In genomic region chr10:22325948-22326702, GRCh38 we compare ENCODE assay signal across 8 cellular contexts. TPM values are rescaled to one million over a fixed set of nuclear protein-coding genes. Genes with fewer than 3 reads are reported as not detected.
A peak's percentile ranks its signal among the peaks of the same experiment; 100 is the strongest.
DNase-seq lines count a peak whose midpoint lies in the region; ATAC-seq, FAIRE-seq and TF ChIP-seq lines count a peak whose summit lies in the region.

No MANE protein-coding gene starts in this region.

- H3K4me2 ChIP-seq in K562 (ENCODE audit: insufficient read depth, low read length) (peak overlapping the region; percentile 50), mesendoderm (ENCODE audit: low read length) (peak overlapping the region; percentile 53)

- no TSS peak for BruUV-seq in K562 (replicated peaks; lab: Mats Ljungman, UMichigan)

- H3K9me3 ChIP-seq in heart right ventricle: no peaks in the 10 kb centered on the region
- H3K9me3 ChIP-seq in K562 (replicated peaks; ENCODE audit: control insufficient read depth, insufficient read depth, low read depth, low read length): no peaks in the 10 kb centered on the region
- H3K9me3 ChIP-seq in aorta (ENCODE audit: control insufficient read depth, low read length): no peaks in the 10 kb centered on the region

- H3K79me1 ChIP-seq in mesendoderm (ENCODE audit: low read length): no peaks in the 10 kb centered on the region

- peak in 1 of 9 donors; percentile 9 for TF ChIP-seq CTCF in heart right ventricle (IDR thresholded peaks at IDR 0.05)
- TF ChIP-seq CTCF in K562 (IDR thresholded peaks at IDR 0.05 in 2 of 3, conservative IDR thresholded peaks at IDR 0.05 in 1 of 3; ENCODE audit: insufficient read depth in 2 of 3, low read depth in 1 of 3, low read length in 3 of 3): no peak

- H2BK120ac ChIP-seq in mesendoderm (ENCODE audit: low read depth, low read length): no peak overlapping the region

- H2AFZ ChIP-seq in K562 (ENCODE audit: low read depth, low read length): peak overlapping the region; percentile 22

- DNase-seq in heart right ventricle (no peak), Right ventricle myocardium inferior (ENCODE audit: missing footprints) (no peak), K562 (ENCODE audit: extremely low read depth in 1 of 4, low spot score in 3 of 4) (no peak), mesendoderm (no peak), aorta (peak in 1 of 2 donors; percentile 32), NK-92 (lab: John Stamatoyannopoulos, UW; ENCODE audit: unreplicated experiment) (no peak), HK-2 (ENCODE audit: unreplicated experiment) (no peak)

- 34% methylated on average over 18 of the region's 18 CpGs for WGBS in heart right ventricle, 2 donors
- 23% methylated on average over 18 of the region's 18 CpGs for WGBS in K562 (ENCODE audit: insufficient coverage, low coverage, missing lambda C conversion rate)
- WGBS in mesendoderm (ENCODE audit: extremely low coverage, insufficient coverage, low lambda C conversion rate): no CpG with 5 or more reads among the region's 18 CpGs
- WGBS in aorta, 2 donors: 25 to 28% methylated on average over 18 of the region's 18 CpGs

- no peak overlapping the region for H2BK15ac ChIP-seq in mesendoderm (replicated peaks; ENCODE audit: low read depth)

- peaks cover 3 to 41% (median 35%) of the 10 kb centered on the region in 9 donors for H3K4me1 ChIP-seq in heart right ventricle
- H3K4me1 ChIP-seq in K562 (replicated peaks in 1 of 2; ENCODE audit: control insufficient read depth in 2 of 2, insufficient read depth in 2 of 2, low read length in 2 of 2): peaks cover 6 to 21% of the 10 kb centered on the region in 2 experiments; a peak in 3 of 5 replicates
- H3K4me1 ChIP-seq in mesendoderm (ENCODE audit: control insufficient read depth, low read depth, low read length): peaks cover 5% of the 10 kb centered on the region
- peaks cover 2 to 3% of the 10 kb centered on the region in 2 donors for H3K4me1 ChIP-seq in aorta (ENCODE audit: control insufficient read depth in 1 of 2, insufficient read depth in 2 of 2, low read length in 2 of 2)

- H3K36me3 ChIP-seq in heart right ventricle (peaks cover 0 to 49% (median 23%) of the 10 kb centered on the region in 9 donors), K562 (ENCODE audit: control insufficient read depth, insufficient read depth, low read length) (peaks cover 49% of the 10 kb centered on the region), mesendoderm (ENCODE audit: control insufficient read depth, insufficient read depth, low read length) (no peaks in the 10 kb centered on the region), aorta (ENCODE audit: control insufficient read depth in 1 of 2, insufficient read depth in 2 of 2, low read length in 1 of 2) (peaks cover 0 to 3% of the 10 kb centered on the region in 2 donors)

- POLR2A ChIA-PET in K562 (lab: Yijun Ruan, JAX): interaction anchor here (0.7 to 1.1 kb wide), 4 partner anchors 10 to 30 kb away, joined by 3 to 5 read pairs (median 4); partner anchors contain the start of gene COMMD3

- peak overlapping the region; percentile 44 to 83 for H3K9ac ChIP-seq in K562 (ENCODE audit: insufficient read depth in 1 of 2, low read depth in 2 of 2, low read length in 2 of 2)
- H3K9ac ChIP-seq in mesendoderm (ENCODE audit: low read length): peak overlapping the region; percentile 43

- H3K56ac ChIP-seq in mesendoderm (ENCODE audit: low read length): peak overlapping the region; percentile 26

- H3K27ac ChIP-seq in heart right ventricle: peak overlapping the region in 9 of 10 donors; percentile 45 to 78 (median 57)
- peak overlapping the region; percentile 45 for H3K27ac ChIP-seq in K562 (ENCODE audit: extremely low read depth, low read depth, low read length)
- H3K27ac ChIP-seq in mesendoderm (ENCODE audit: low read depth, low read length): peak overlapping the region; percentile 11
- H3K27ac ChIP-seq in aorta (ENCODE audit: low read depth in 1 of 2, low read length in 2 of 2): peak overlapping the region in 1 of 2 donors; percentile 52

- H4K8ac ChIP-seq in mesendoderm (ENCODE audit: low read depth, low read length): peak overlapping the region; percentile 82

- CTCF ChIA-PET in K562 (lab: Yijun Ruan, JAX; ENCODE audit: low intra/inter-chr PET ratio): no interaction called here

- no peak overlapping the region for H4K5ac ChIP-seq in mesendoderm (ENCODE audit: low read length)

- H3K9me1 ChIP-seq in K562 (ENCODE audit: control insufficient read depth, insufficient read depth, low read length): no peaks in the 10 kb centered on the region

- FAIRE-seq in K562 (lab: Jason Lieb, UNC): no peak

- H3K27me3 ChIP-seq in heart right ventricle (peaks cover 0 to 33% (median 5%) of the 10 kb centered on the region in 7 donors), K562 (ENCODE audit: control insufficient read depth in 2 of 2, insufficient read depth in 2 of 2, low read length in 2 of 2) (peaks cover 6 to 7% of the 10 kb centered on the region in 2 experiments; a peak in 3 of 5 replicates), mesendoderm (ENCODE audit: insufficient read depth, low read length, poor library complexity) (peaks cover 28% of the 10 kb centered on the region), aorta (ENCODE audit: control insufficient read depth in 1 of 2, insufficient read depth in 2 of 2, low read length in 1 of 2) (no peaks in the 10 kb centered on the region)

- peaks cover 52% of the 10 kb centered on the region for H3K79me2 ChIP-seq in K562 (ENCODE audit: control insufficient read depth, insufficient read depth, low read length)
- no peaks in the 10 kb centered on the region for H3K79me2 ChIP-seq in mesendoderm (ENCODE audit: control insufficient read depth, insufficient read depth, low read length)

- no peak overlapping the region for H3K23ac ChIP-seq in mesendoderm (ENCODE audit: low read length)

- H2AK5ac ChIP-seq in mesendoderm (ENCODE audit: low read length): no peak overlapping the region

- TF ChIP-seq EP300 in K562 (IDR thresholded peaks at IDR 0.05; ENCODE audit: low read length): no peak

- H3K4me3 ChIP-seq in heart right ventricle (peak overlapping the region; percentile 29 to 72 (median 64)), K562 (peak overlapping the region; percentile 50), mesendoderm (ENCODE audit: low read length) (peak overlapping the region; percentile 17), aorta (ENCODE audit: low read length in 2 of 2) (peak overlapping the region; percentile 44 to 92)

- H4K20me1 ChIP-seq in K562 (replicated peaks; ENCODE audit: control insufficient read depth, insufficient read depth, low read length): 0 out of 2 replicates have a peak, but pooled peaks cover 6% of the 10 kb centered on the region

- H3K4ac ChIP-seq in mesendoderm (ENCODE audit: low read depth, low read length): no peak overlapping the region

- no peak for TF ChIP-seq POLR2A in K562 (conservative IDR thresholded peaks at IDR 0.05)

- H3K18ac ChIP-seq in mesendoderm (ENCODE audit: low read length): peak overlapping the region; percentile 83

- peak in 1 of 2 experiments; percentile 1; a peak in 1 of 4 replicates for TF ChIP-seq RAD21 in K562 (CRISPR knock-in tag; conservative IDR thresholded peaks at IDR 0.05 in 1 of 2, IDR thresholded peaks at IDR 0.05 in 1 of 2)

- in situ Hi-C loops in K562 (cut with MboI): no loop called here

- ATAC-seq in heart right ventricle (no peak), Right ventricle myocardium inferior (no peak), K562 (peak; percentile 1; the same call in 1 of the 3 replicates), aorta (ENCODE audit: low FRiP score) (no peak), HG03521 (IDR thresholded peaks at IDR 0.05; ENCODE audit: unreplicated experiment) (no peak)

- intact Hi-C loops in heart right ventricle (cut with DNase I): loop anchor here in 5 of 10 donors (2.0 to 10.0 kb wide), 6 partner anchors 73 to 831 kb away; partner anchors contain the start of gene PIP4K2A (in 1 of the 5)
- intact Hi-C loops in Right ventricle myocardium inferior (cut with DNase I): loop anchor here (10.0 kb wide), 4 partner anchors 229 to 801 kb away; partner anchors contain the start of genes PIP4K2A and SKIDA1
- intact Hi-C loops in K562 (cut with micrococcal nuclease): no loop called here
- intact Hi-C loops in aorta (cut with DNase I): loop anchor here (10.0 kb wide), 4 partner anchors 229 to 831 kb away; partner anchors contain the start of genes DNAJC1 (in 1 of the 2) and SKIDA1 (in 1 of the 2)

- no peak overlapping the region for H2BK5ac ChIP-seq in mesendoderm (ENCODE audit: low read length)

RNA-seq across cellular contexts. Expression of gene BMI1, which starts 5.2 kb away (rescaled TPM):
- total RNA-seq in heart right ventricle: 10 to 100 TPM; 26.1 to 44.1 (median 34.5) TPM
- 10 to 100 TPM; 15.0 to 19.0 TPM for polyA plus RNA-seq in heart right ventricle
- 34.4 TPM for total RNA-seq in Right ventricle myocardium inferior
- 33.8 and 136 TPM in 2 replicates for total RNA-seq in K562 (2011; cell fraction: chromatin; rRNA removed; ENCODE audit: low replicate concordance)
- total RNA-seq in K562 (2011; cell fraction: nucleolus; rRNA removed): 16.8 and 23.9 TPM in 2 replicates
- 36.0 and 42.4 TPM in 2 replicates for total RNA-seq in K562 (2011; cell fraction: nucleoplasm; rRNA removed)
- 55.4 and 56.3 TPM in 2 replicates for total RNA-seq in K562 (2014; rRNA removed)
- 91.5 and 95.1 TPM in 2 replicates for total RNA-seq in K562 (2014; rRNA removed; fragmentation: Illumina TruSeq; extraction: Trizol)
- 96.4 and 103 TPM in 2 replicates for total RNA-seq in K562 (2015; rRNA removed; fragmentation: Illumina TruSeq; extraction: Trizol)
- total RNA-seq in K562 (2021): 73.8 and 82.1 TPM in 2 replicates
- 66.4 and 70.8 TPM in 2 replicates for polyA plus RNA-seq in K562 (2011; rRNA removed)
- polyA plus RNA-seq in K562 (2011; cell fraction: cytosol; rRNA removed): 33.3 and 41.2 TPM in 2 replicates
- 77.4 and 118 TPM in 2 replicates for polyA plus RNA-seq in K562 (2011; cell fraction: nucleus; rRNA removed)
- 63.7 and 89.6 TPM in 2 replicates for polyA plus RNA-seq in K562 (2012)
- 64.2 and 84.2 TPM in 2 replicates for polyA plus RNA-seq in K562 (2014; fragmentation: Illumina TruSeq; extraction: Trizol)
- polyA plus RNA-seq in K562 (2014; fragmentation: Nextera tagmentation; extraction: Ambion mirVana): 10 to 100 TPM; 21.4 to 30.0 TPM
- 62.7 TPM in 2 replicates for polyA plus RNA-seq in K562 (2014; rRNA removed)
- polyA minus RNA-seq in K562 (2011; rRNA and poly(A)+ RNA removed): 117 and 139 TPM in 2 replicates
- 33.7 and 33.9 TPM in 2 replicates for polyA minus RNA-seq in K562 (2011; cell fraction: cytosol; rRNA and poly(A)+ RNA removed)
- polyA minus RNA-seq in K562 (2011; cell fraction: nucleus; rRNA and poly(A)+ RNA removed): 23.8 and 55.0 TPM in 2 replicates
- polyA plus RNA-seq in mesendoderm (2013, experiment 1 of 2): 5.0 TPM
- 4.8 TPM for polyA plus RNA-seq in mesendoderm (2013, experiment 2 of 2)
- 10 to 100 TPM; 54.8 to 55.9 TPM for total RNA-seq in aorta
- polyA plus RNA-seq in aorta: 10 to 100 TPM; 40.8 to 61.4 TPM

RNA-seq across cellular contexts. Expression of gene COMMD3, which starts 9.9 kb away (rescaled TPM):
- total RNA-seq in heart right ventricle (10 to 100 TPM; 72.7 to 95.0 (median 80.6) TPM), Right ventricle myocardium inferior (89.9 TPM), K562 (2014; rRNA removed) (50.7 and 51.3 TPM in 2 replicates), K562 (2014; rRNA removed; fragmentation: Illumina TruSeq; extraction: Trizol) (78.6 and 80.1 TPM in 2 replicates), K562 (2015; rRNA removed; fragmentation: Illumina TruSeq; extraction: Trizol) (77.5 and 85.9 TPM in 2 replicates), K562 (2021) (69.4 and 82.0 TPM in 2 replicates), aorta (10 to 100 TPM; 38.9 to 43.7 TPM)
- polyA plus RNA-seq in heart right ventricle (10 to 100 TPM; 62.2 to 84.9 TPM), K562 (2011; rRNA removed) (69.1 and 79.2 TPM in 2 replicates), K562 (2014; fragmentation: Illumina TruSeq; extraction: Trizol) (63.2 and 70.3 TPM in 2 replicates), K562 (2014; fragmentation: Nextera tagmentation; extraction: Ambion mirVana) (100 to 1,000 TPM; 216 to 217 TPM), K562 (2014; rRNA removed) (72.5 and 80.5 TPM in 2 replicates), aorta (10 to 100 TPM; 60.5 to 75.8 TPM)
- total RNA-seq in K562 (2011; cell fraction: chromatin; rRNA removed; ENCODE audit: low replicate concordance): 36.2 and 67.3 TPM in 2 replicates
- 25.8 and 35.8 TPM in 2 replicates for total RNA-seq in K562 (2011; cell fraction: nucleolus; rRNA removed)
- 39.6 and 49.1 TPM in 2 replicates for total RNA-seq in K562 (2011; cell fraction: nucleoplasm; rRNA removed)
- polyA plus RNA-seq in K562 (2011; cell fraction: cytosol; rRNA removed): 16.4 and 26.1 TPM in 2 replicates
- polyA plus RNA-seq in K562 (2011; cell fraction: nucleus; rRNA removed): 51.2 and 103 TPM in 2 replicates
- polyA plus RNA-seq in K562 (2012): 79.7 and 98.3 TPM in 2 replicates
- polyA minus RNA-seq in K562 (2011; rRNA and poly(A)+ RNA removed): 19.3 and 21.8 TPM in 2 replicates
- 2.6 and 3.9 TPM in 2 replicates for polyA minus RNA-seq in K562 (2011; cell fraction: cytosol; rRNA and poly(A)+ RNA removed)
- polyA minus RNA-seq in K562 (2011; cell fraction: nucleus; rRNA and poly(A)+ RNA removed): 23.8 and 53.2 TPM in 2 replicates
- 3.0 TPM for polyA plus RNA-seq in mesendoderm (2013, experiment 1 of 2)
- 2.8 TPM for polyA plus RNA-seq in mesendoderm (2013, experiment 2 of 2)

RNA-seq across cellular contexts. Expression of gene SPAG6, which starts 19.2 kb away (rescaled TPM):
- total RNA-seq in heart right ventricle (not detected), Right ventricle myocardium inferior (not detected), K562 (2014; rRNA removed) (3.5 and 4.2 TPM in 2 replicates), K562 (2014; rRNA removed; fragmentation: Illumina TruSeq; extraction: Trizol) (11.8 and 12.7 TPM in 2 replicates), K562 (2015; rRNA removed; fragmentation: Illumina TruSeq; extraction: Trizol) (8.1 and 12.0 TPM in 2 replicates), K562 (2021) (6.6 and 7.5 TPM in 2 replicates), aorta (under 1 TPM in 1 of 2 donors, not detected in 1; 0.36 TPM)
- polyA plus RNA-seq in heart right ventricle (under 1 TPM in 1 of 2 donors, not detected in 1; 0.01 TPM), K562 (2011; rRNA removed) (0.30 and 4.7 TPM in 2 replicates), K562 (2014; fragmentation: Illumina TruSeq; extraction: Trizol) (12.9 and 15.7 TPM in 2 replicates), K562 (2014; fragmentation: Nextera tagmentation; extraction: Ambion mirVana) (10 to 100 TPM; 17.5 to 23.1 TPM), K562 (2014; rRNA removed) (10.5 and 11.2 TPM in 2 replicates), aorta (not detected)
- 7.9 and 17.0 TPM in 2 replicates for total RNA-seq in K562 (2011; cell fraction: chromatin; rRNA removed; ENCODE audit: low replicate concordance)
- 2.3 and 5.8 TPM in 2 replicates for total RNA-seq in K562 (2011; cell fraction: nucleolus; rRNA removed)
- total RNA-seq in K562 (2011; cell fraction: nucleoplasm; rRNA removed): 11.3 and 23.9 TPM in 2 replicates
- 0.09 and 0.92 TPM in 2 replicates for polyA plus RNA-seq in K562 (2011; cell fraction: cytosol; rRNA removed)
- polyA plus RNA-seq in K562 (2011; cell fraction: nucleus; rRNA removed): 0.55 and 2.5 TPM in 2 replicates
- polyA plus RNA-seq in K562 (2012): 8.6 and 28.1 TPM in 2 replicates
- 0.12 and 2.5 TPM in 2 replicates for polyA minus RNA-seq in K562 (2011; rRNA and poly(A)+ RNA removed)
- 1.0 TPM in 1 of 2 replicates, not detected in the other for polyA minus RNA-seq in K562 (2011; cell fraction: cytosol; rRNA and poly(A)+ RNA removed)
- polyA minus RNA-seq in K562 (2011; cell fraction: nucleus; rRNA and poly(A)+ RNA removed): 0.33 and 3.5 TPM in 2 replicates
- polyA plus RNA-seq in mesendoderm (2013, experiment 1 of 2): 0.10 TPM
- 0.06 TPM for polyA plus RNA-seq in mesendoderm (2013, experiment 2 of 2)

Comparison
In these comparisons a context has a peak if more than half of its experiments do, and no peak if none do; other contexts are left out.
1. H3K4me3 ChIP-seq: peak in every context shown above with its lines; median percentile 68 in aorta; 64 in heart right ventricle; 50 in K562; 17 in mesendoderm.